In the genomic region with DNA sequence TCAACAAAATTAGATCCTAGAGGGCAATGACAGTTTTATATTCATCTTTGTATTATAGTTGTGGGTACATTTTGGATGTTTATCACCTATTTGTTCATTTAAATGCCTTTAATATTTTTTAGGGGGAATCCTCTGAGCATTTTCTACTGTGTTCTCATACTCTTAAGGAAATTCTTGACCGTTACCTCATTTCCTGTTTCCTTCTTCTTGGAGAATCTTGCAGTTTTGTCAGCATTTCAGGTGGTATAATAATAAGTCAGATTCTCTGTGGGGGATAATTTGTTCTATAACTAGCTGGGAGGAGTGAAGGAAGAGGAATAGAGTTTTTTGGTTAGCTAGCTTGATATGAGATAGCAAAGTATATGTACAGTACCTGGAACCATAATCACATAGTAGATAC, we compare ENCODE assay signal across 19 cellular contexts. TPM values are rescaled to one million over a fixed set of nuclear protein-coding genes. Genes with fewer than 3 reads are reported as not detected.
DNase-seq lines count a peak whose midpoint lies in the region; ATAC-seq and TF ChIP-seq lines count a peak whose summit lies in the region.
"Had no signal": no experiment of that assay in that cellular context is flagged by ENCODE, and none has a peak within 500 bp of the region (broad histone marks: within the 10 kb centered on the region; RNA-seq: fewer than 3 reads in every experiment).

No MANE protein-coding gene starts in this region.

- no peak for TF ChIP-seq POLR2A in adrenal gland (IDR thresholded peaks at IDR 0.05)

- peaks cover 100% of the 10 kb centered on the region for H3K79me2 ChIP-seq in GM23338 (replicated peaks; ENCODE audit: insufficient read depth)

- TF ChIP-seq CTCF in A673 (conservative IDR thresholded peaks at IDR 0.05; ENCODE audit: low read depth, low read length) (no peak), GM23338 (conservative IDR thresholded peaks at IDR 0.05; ENCODE audit: low read depth in 2 of 2) (no peak), endothelial cell (IDR thresholded peaks at IDR 0.05; ENCODE audit: unreplicated experiment) (no peak), adrenal gland (IDR thresholded peaks at IDR 0.05) (no peak)

- H3K36me3 ChIP-seq in A673 (ENCODE audit: insufficient read depth, low read length, poor library complexity, severe bottlenecking) (no peaks in the 10 kb centered on the region), GM23338 (ENCODE audit: insufficient read depth) (no peaks in the 10 kb centered on the region), adrenal gland (replicated peaks in 1 of 2) (no peaks in the 10 kb centered on the region)
- H3K36me3 ChIP-seq: heart left ventricle, spleen, uterus had no signal

- peaks cover 36% of the 10 kb centered on the region for H4K20me1 ChIP-seq in GM23338 (replicated peaks; ENCODE audit: insufficient read depth)

- ATAC-seq in GM23338 (no peak), HG02759 (IDR thresholded peaks at IDR 0.05; ENCODE audit: unreplicated experiment) (no peak)
- ATAC-seq: heart left ventricle had no signal

- H3K4me3 ChIP-seq in A673 (ENCODE audit: low read depth, low read length, poor library complexity, severe bottlenecking) (no peak overlapping the region), GM23338 (no peak overlapping the region), adrenal gland (no peak overlapping the region)
- H3K4me3 ChIP-seq: heart left ventricle, spleen, uterus had no signal

- H3K9me2 ChIP-seq in GM23338 (ENCODE audit: insufficient read depth), result no peaks in the 10 kb centered on the region

- no peak overlapping the region for H2AFZ ChIP-seq in GM23338

- no peaks in the 10 kb centered on the region for H3F3A ChIP-seq in GM23338 (replicated peaks; ENCODE audit: low read depth)

- DNase-seq in A673 (ENCODE audit: low spot score), result peak; percentile 55
- DNase-seq in GM23338 (ENCODE audit: low spot score), result no peak
- peak; percentile 71 for DNase-seq in NCI-H69 (lab: John Stamatoyannopoulos, UW)
- no peak for DNase-seq in endothelial cell (ENCODE audit: low spot score)
- no peak for DNase-seq in adrenal gland
- DNase-seq in kidney glomerular epithelial cell (lab: John Stamatoyannopoulos, UW), result no peak
- no peak for DNase-seq in stimulated activated CD4-positive, alpha-beta T cell treated with anti-CD3 and anti-CD28 coated beads, Interleukin-12 subunit alpha, Interleukin-12 subunit beta, amount 100 ng/mL, for 4 hours
- DNase-seq: activated CD4-positive, alpha-beta T cell treated with anti-CD3 and anti-CD28 coated beads, Interleukin-2, amount 10 ng/mL, durations not matched to agents 24 days and 14 days; activated CD8-positive, alpha-beta memory T cell treated with anti-CD3 and anti-CD28 coated beads, Interleukin-2, amount 50 U/mL, for 4 hours; activated gamma-delta T cell; amniotic stem cell; CD4-positive, CD25-positive, alpha-beta regulatory T cell; effector CD4-positive, alpha-beta T cell; heart left ventricle; RPMI8226; spleen; uterus had no signal

- H3K27ac Mint-ChIP-seq in GM23338 (peak overlapping the region; percentile 5; the same call in 1 of the 2 replicates), endothelial cell (ENCODE audit: unreplicated experiment) (peak overlapping the region; percentile 96)
- H3K27ac Mint-ChIP-seq: activated CD4-positive, alpha-beta T cell treated with anti-CD3 and anti-CD28 coated beads, Interleukin-2, amount 10 ng/mL, durations not matched to agents 24 days and 14 days; CD4-positive, CD25-positive, alpha-beta regulatory T cell had no signal

- no peaks in the 10 kb centered on the region for H3K36me3 Mint-ChIP-seq in GM23338 (ENCODE audit: low read depth)
- H3K36me3 Mint-ChIP-seq in endothelial cell (ENCODE audit: low read depth, unreplicated experiment), result no peaks in the 10 kb centered on the region

- H3K4me3 Mint-ChIP-seq in GM23338 (no peak overlapping the region), endothelial cell (ENCODE audit: unreplicated experiment) (no peak overlapping the region)
- H3K4me3 Mint-ChIP-seq: activated CD4-positive, alpha-beta T cell treated with anti-CD3 and anti-CD28 coated beads, Interleukin-2, amount 10 ng/mL, durations not matched to agents 24 days and 14 days; central memory CD8-positive, alpha-beta T cell had no signal

- H3K9me3 Mint-ChIP-seq in GM23338, result no peaks in the 10 kb centered on the region; the same call in 2 of the 3 replicates
- H3K9me3 Mint-ChIP-seq in endothelial cell (ENCODE audit: unreplicated experiment), result no peaks in the 10 kb centered on the region
- H3K9me3 Mint-ChIP-seq: CD4-positive, CD25-positive, alpha-beta regulatory T cell; central memory CD8-positive, alpha-beta T cell had no signal

- H3K4me1 ChIP-seq in A673 (ENCODE audit: insufficient read depth, low read length, poor library complexity, severe bottlenecking) (peaks cover 12% of the 10 kb centered on the region), GM23338 (ENCODE audit: insufficient read depth) (no peaks in the 10 kb centered on the region), adrenal gland (replicated peaks in 1 of 2) (peaks cover 4 to 15% of the 10 kb centered on the region in 2 donors)
- H3K4me1 ChIP-seq: uterus had no signal

- H3K27ac ChIP-seq in A673 (ENCODE audit: low read depth, low read length, poor library complexity, severe bottlenecking) (no peak overlapping the region), GM23338 (ENCODE audit: low read depth) (no peak overlapping the region; the same call in 1 of the 2 replicates), adrenal gland (no peak overlapping the region)
- H3K27ac ChIP-seq: heart left ventricle, spleen, uterus had no signal

- H3K27me3 Mint-ChIP-seq in GM23338 (ENCODE audit: insufficient read depth, low read depth, poor library complexity) (no peaks in the 10 kb centered on the region), endothelial cell (ENCODE audit: unreplicated experiment) (peaks cover 9% of the 10 kb centered on the region)
- H3K27me3 Mint-ChIP-seq: activated CD4-positive, alpha-beta T cell treated with anti-CD3 and anti-CD28 coated beads, Interleukin-2, amount 10 ng/mL, durations not matched to agents 24 days and 14 days; CD4-positive, CD25-positive, alpha-beta regulatory T cell; central memory CD8-positive, alpha-beta T cell had no signal

- POLR2A ChIA-PET in A673 (lab: Charles Lee; ENCODE audit: low non-redundant PET), result no interaction called here

- WGBS in adrenal gland, 4 donors, result 74 to 91% (median 84%) methylated on average over 1 of the region's 1 CpG

- intact Hi-C loops in A673 (cut with micrococcal nuclease; ENCODE audit: unreplicated experiment), result no loop called here
- intact Hi-C loops in adrenal gland (cut with DNase I), result no loop called here

- no peak overlapping the region for H3K4me2 ChIP-seq in GM23338

- H3K9me3 ChIP-seq in A673 (ENCODE audit: low read depth, low read length, poor library complexity, severe bottlenecking), result no peaks in the 10 kb centered on the region
- no peaks in the 10 kb centered on the region for H3K9me3 ChIP-seq in adrenal gland (replicated peaks in 1 of 3)
- H3K9me3 ChIP-seq: heart left ventricle, spleen, uterus had no signal

- BruUV-seq in A673 (replicated peaks; lab: Mats Ljungman, UMichigan), result no TSS peak

- H3K4me1 Mint-ChIP-seq in GM23338 (peaks cover 13% of the 10 kb centered on the region), endothelial cell (ENCODE audit: unreplicated experiment) (peaks cover 18% of the 10 kb centered on the region)

- CTCF ChIA-PET in A673 (lab: Charles Lee), result no interaction called here

- H3K27me3 ChIP-seq in A673 (replicated peaks; ENCODE audit: insufficient read depth, low read depth, low read length, poor library complexity) (no peaks in the 10 kb centered on the region), GM23338 (ENCODE audit: insufficient read depth) (no peaks in the 10 kb centered on the region), adrenal gland (no peaks in the 10 kb centered on the region)
- H3K27me3 ChIP-seq: heart left ventricle, spleen, uterus had no signal

TF ChIP-seq in GM23338, 12 proteins besides CTCF, POLR2A, EP300 and RAD21:
- TF ChIP-seq STAT1 (IDR thresholded peaks at IDR 0.05; ENCODE audit: unreplicated experiment), result no peak

RNA-seq across cellular contexts. Expression of gene MTX2, which starts 14.0 kb away (rescaled TPM):
- 31.1 and 35.1 TPM in 2 replicates for total RNA-seq in A673 (2021)
- total RNA-seq in GM23338 (2014; rRNA removed; shearing (Covaris generic)), result 37.5 and 51.8 TPM in 2 replicates
- 81.7 and 93.4 TPM in 2 replicates for polyA plus RNA-seq in GM23338 (2016; fragmentation: Nextera tagmentation; extraction: Ambion mirVana)
- total RNA-seq in endothelial cell (ENCODE audit: unreplicated experiment), result 19.5 TPM
- total RNA-seq in adrenal gland, result 10 to 100 TPM; 21.2 to 56.3 (median 31.6) TPM
- 10 to 100 TPM; 41.6 to 79.4 (median 52.3) TPM for polyA plus RNA-seq in adrenal gland

Comparison
In these comparisons a context has a peak if more than half of its experiments do, and no peak if none do; other contexts are left out.
1. DNase-seq: peak in A673 (single experiment) and NCI-H69 (single experiment); none in GM23338 (single experiment), endothelial cell (single experiment), adrenal gland (0 of 7), kidney glomerular epithelial cell (single experiment) and stimulated activated CD4-positive, alpha-beta T cell treated with anti-CD3 and anti-CD28 coated beads, Interleukin-12 subunit alpha, Interleukin-12 subunit beta, amount 100 ng/mL, for 4 hours (single experiment).